In genomic region chr9:22535780-22536179, GRCh38 we compare ENCODE assay signal across 35 cellular contexts.
DNase-seq lines count a peak whose midpoint lies in the region; ATAC-seq and TF ChIP-seq lines count a peak whose summit lies in the region.
"Had no signal": no experiment of that assay in that cellular context is flagged by ENCODE, and none has a peak within 500 bp of the region (broad histone marks: within the 10 kb centered on the region; RNA-seq: fewer than 3 reads in every experiment).

No MANE protein-coding gene starts in this region.

- H2AFZ ChIP-seq in GM23338, result no peak overlapping the region

- no peak for ATAC-seq in GM23338
- ATAC-seq in GM21619 (IDR thresholded peaks at IDR 0.05; ENCODE audit: unreplicated experiment), result no peak
- no peak for ATAC-seq in GM19328 (IDR thresholded peaks at IDR 0.05; ENCODE audit: unreplicated experiment)
- ATAC-seq: A549; CD8-positive, alpha-beta T cell had no signal

- H3K4me3 Mint-ChIP-seq in GM23338 (no peak overlapping the region), endothelial cell (ENCODE audit: unreplicated experiment) (no peak overlapping the region)
- H3K4me3 Mint-ChIP-seq: B cell; CD14-positive monocyte; CD4-positive, alpha-beta memory T cell; CD4-positive, alpha-beta T cell; CD4-positive, CD25-positive, alpha-beta regulatory T cell; CD8-positive, alpha-beta memory T cell; CD8-positive, alpha-beta T cell had no signal

- H3K27ac Mint-ChIP-seq in GM23338, result no peak overlapping the region
- H3K27ac Mint-ChIP-seq in endothelial cell (ENCODE audit: unreplicated experiment), result no peak overlapping the region
- H3K27ac Mint-ChIP-seq: B cell; CD14-positive monocyte; CD4-positive, alpha-beta memory T cell; CD4-positive, alpha-beta T cell; CD4-positive, CD25-positive, alpha-beta regulatory T cell; CD8-positive, alpha-beta memory T cell; CD8-positive, alpha-beta T cell had no signal

- no peak for TF ChIP-seq EP300 in Ishikawa (IDR thresholded peaks at IDR 0.05; ENCODE audit: borderline replicate concordance)

- no peaks in the 10 kb centered on the region for H3K9me3 ChIP-seq in HEK293 (ENCODE audit: control insufficient read depth, insufficient read depth, low read depth, low read length)
- H3K9me3 ChIP-seq: A549; BE2C; BLaER1; BLaER1 treated with 17β-estradiol and CSF1 and Interleukin-3, amounts not matched to agents 10 nM and 100 nM; Caco-2 had no signal

- no peak for TF ChIP-seq RAD21 in Ishikawa (IDR thresholded peaks at IDR 0.05; ENCODE audit: low read depth)

- H3K9me3 Mint-ChIP-seq in GM23338, result no peaks in the 10 kb centered on the region; the same call in 2 of the 3 replicates
- H3K9me3 Mint-ChIP-seq in endothelial cell (ENCODE audit: unreplicated experiment), result no peaks in the 10 kb centered on the region

- POLR2A ChIA-PET in HEK293 (lab: Yijun Ruan, JAX) (no interaction called here), RWPE1 (lab: Yijun Ruan, JAX; ENCODE audit: low non-redundant PET) (no interaction called here)

- no peaks in the 10 kb centered on the region for H3F3A ChIP-seq in GM23338 (replicated peaks; ENCODE audit: low read depth)

- H3K4me3 ChIP-seq in GM23338 (no peak overlapping the region), HEK293 (ENCODE audit: low read depth, low read length) (no peak overlapping the region)
- H3K4me3 ChIP-seq: A549; BLaER1; BLaER1 treated with 17β-estradiol and CSF1 and Interleukin-3, amounts not matched to agents 10 nM and 100 nM had no signal

- no peaks in the 10 kb centered on the region for H3K4me1 Mint-ChIP-seq in GM23338
- H3K4me1 Mint-ChIP-seq in endothelial cell (ENCODE audit: unreplicated experiment), result no peaks in the 10 kb centered on the region
- H3K4me1 Mint-ChIP-seq: B cell; CD14-positive monocyte; CD4-positive, alpha-beta memory T cell; CD4-positive, CD25-positive, alpha-beta regulatory T cell; CD8-positive, alpha-beta memory T cell had no signal

- no peaks in the 10 kb centered on the region for H3K27me3 ChIP-seq in GM23338 (ENCODE audit: insufficient read depth)
- H3K27me3 ChIP-seq: BE2C; BLaER1; BLaER1 treated with 17β-estradiol and CSF1 and Interleukin-3, amounts not matched to agents 10 nM and 100 nM had no signal

- no peaks in the 10 kb centered on the region for H3K79me2 ChIP-seq in GM23338 (replicated peaks; ENCODE audit: insufficient read depth)

- no peaks in the 10 kb centered on the region for H3K27me3 Mint-ChIP-seq in GM23338 (ENCODE audit: insufficient read depth, low read depth, poor library complexity)
- H3K27me3 Mint-ChIP-seq in endothelial cell (ENCODE audit: unreplicated experiment), result no peaks in the 10 kb centered on the region
- H3K27me3 Mint-ChIP-seq: B cell; CD4-positive, alpha-beta memory T cell; CD4-positive, alpha-beta T cell; CD4-positive, CD25-positive, alpha-beta regulatory T cell; CD8-positive, alpha-beta memory T cell had no signal

- H3K27ac ChIP-seq in GM23338 (ENCODE audit: low read depth) (no peak overlapping the region), HEK293 (ENCODE audit: extremely low read depth, low read depth, low read length) (no peak overlapping the region), VCaP (peak overlapping the region; percentile 93), RWPE1 (no peak overlapping the region)
- H3K27ac ChIP-seq: 22Rv1; A549; BLaER1; BLaER1 treated with 17β-estradiol and CSF1 and Interleukin-3, amounts not matched to agents 10 nM and 100 nM; C4-2B had no signal

- H3K36me3 ChIP-seq in GM23338 (ENCODE audit: insufficient read depth), result no peaks in the 10 kb centered on the region
- no peaks in the 10 kb centered on the region for H3K36me3 ChIP-seq in HEK293 (ENCODE audit: control insufficient read depth in 2 of 2, insufficient read depth in 1 of 2, low read length in 2 of 2)
- H3K36me3 ChIP-seq: BE2C; BLaER1; BLaER1 treated with 17β-estradiol and CSF1 and Interleukin-3, amounts not matched to agents 10 nM and 100 nM had no signal

- H3K9me2 ChIP-seq in GM23338 (ENCODE audit: insufficient read depth), result no peaks in the 10 kb centered on the region

- H3K4me1 ChIP-seq in GM23338 (ENCODE audit: insufficient read depth), result no peaks in the 10 kb centered on the region
- H3K4me1 ChIP-seq in HEK293 (ENCODE audit: control insufficient read depth, insufficient read depth, low read length), result no peaks in the 10 kb centered on the region
- H3K4me1 ChIP-seq: A549; BE2C; BLaER1; BLaER1 treated with 17β-estradiol and CSF1 and Interleukin-3, amounts not matched to agents 10 nM and 100 nM; Caco-2 had no signal

- no peaks in the 10 kb centered on the region for H3K36me3 Mint-ChIP-seq in GM23338 (ENCODE audit: low read depth)
- H3K36me3 Mint-ChIP-seq in endothelial cell (ENCODE audit: low read depth, unreplicated experiment), result no peaks in the 10 kb centered on the region
- H3K36me3 Mint-ChIP-seq: CD14-positive monocyte; CD4-positive, alpha-beta memory T cell; CD4-positive, CD25-positive, alpha-beta regulatory T cell; CD8-positive, alpha-beta memory T cell; CD8-positive, alpha-beta T cell had no signal

- no peak overlapping the region for H3K4me2 ChIP-seq in GM23338
- H3K4me2 ChIP-seq: A549; BLaER1; BLaER1 treated with 17β-estradiol and CSF1 and Interleukin-3, amounts not matched to agents 10 nM and 100 nM had no signal

- DNase-seq in GM23338 (ENCODE audit: low spot score) (no peak), endothelial cell (ENCODE audit: low spot score) (no peak), RWPE1 (ENCODE audit: low spot score) (no peak)
- DNase-seq: 8988T; ACHN; AML-193; BE2C; C1 segment of cervical spinal cord; Caco-2; Calu3; CD4-positive, alpha-beta memory T cell; CD4-positive, alpha-beta T cell; CD4-positive, CD25-positive, alpha-beta regulatory T cell; CD8-positive, alpha-beta memory T cell; CD8-positive, alpha-beta T cell; COR-L47; DMS 273 treated with DMSO at 0.1 percent for 48 hours; DMS153; DMS53; DMS79; DMS79 treated with DMSO at 0.1 percent for 48 hours; DND-41; EL had no signal

- H4K20me1 ChIP-seq in GM23338 (replicated peaks; ENCODE audit: insufficient read depth), result no peaks in the 10 kb centered on the region
- H4K20me1 ChIP-seq: BLaER1; BLaER1 treated with 17β-estradiol and CSF1 and Interleukin-3, amounts not matched to agents 10 nM and 100 nM had no signal

- CTCF ChIA-PET in HEK293 (lab: Yijun Ruan, JAX), result interaction anchor here (0.6 to 1.1 kb wide), 3 partner anchors 66 to 286 kb away, joined by 3 to 5 read pairs (median 4); no protein-coding TSS in a partner anchor
- CTCF ChIA-PET in RWPE1 (lab: Yijun Ruan, JAX), result no interaction called here

- TF ChIP-seq CTCF in GM23338 (conservative IDR thresholded peaks at IDR 0.05; ENCODE audit: low read depth in 2 of 2) (no peak), HEK293 (tag by site-specific recombination; IDR thresholded peaks at IDR 0.05) (no peak), VCaP (conservative IDR thresholded peaks at IDR 0.05) (no peak), endothelial cell (IDR thresholded peaks at IDR 0.05; ENCODE audit: unreplicated experiment) (no peak), RWPE1 (conservative IDR thresholded peaks at IDR 0.05; ENCODE audit: low read depth) (no peak)

TF ChIP-seq in GM23338, 12 proteins besides CTCF, POLR2A, EP300 and RAD21 (continues in another document):
- no peak for TF ChIP-seq POLR2AphosphoS5 (IDR thresholded peaks at IDR 0.05; ENCODE audit: low read depth)

TF ChIP-seq in Ishikawa, 13 proteins besides CTCF, POLR2A, EP300 and RAD21:
- TF ChIP-seq REST (IDR thresholded peaks at IDR 0.05; ENCODE audit: low read depth), result peak; percentile 53; the same call in 1 of the 2 replicates
- no peak for TF ChIP-seq CREB1 (IDR thresholded peaks at IDR 0.05; ENCODE audit: low read depth)
- no peak for TF ChIP-seq CEBPB (IDR thresholded peaks at IDR 0.05)
- TF ChIP-seq NFIC (IDR thresholded peaks at IDR 0.05), result no peak
TF ChIP-seq in Ishikawa: peak in this region for 1.
